In genomic region chr7:80313716-80314115, GRCh38 we compare ENCODE assay signal across 1 cellular context.
TF ChIP-seq lines count a peak whose summit lies in the region.

No MANE protein-coding gene starts in this region.

TF ChIP-seq in IMR-90, 13 proteins besides CTCF, POLR2A, EP300 and RAD21:
- TF ChIP-seq, protein P1, sequence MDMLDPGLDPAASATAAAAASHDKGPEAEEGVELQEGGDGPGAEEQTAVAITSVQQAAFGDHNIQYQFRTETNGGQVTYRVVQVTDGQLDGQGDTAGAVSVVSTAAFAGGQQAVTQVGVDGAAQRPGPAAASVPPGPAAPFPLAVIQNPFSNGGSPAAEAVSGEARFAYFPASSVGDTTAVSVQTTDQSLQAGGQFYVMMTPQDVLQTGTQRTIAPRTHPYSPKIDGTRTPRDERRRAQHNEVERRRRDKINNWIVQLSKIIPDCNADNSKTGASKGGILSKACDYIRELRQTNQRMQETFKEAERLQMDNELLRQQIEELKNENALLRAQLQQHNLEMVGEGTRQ (IDR thresholded peaks at IDR 0.05; ENCODE audit: low read depth, low read length), result no peak
- TF ChIP-seq CHD1 (IDR thresholded peaks at IDR 0.05; ENCODE audit: low read depth, low read length) (no peak), CEBPB (IDR thresholded peaks at IDR 0.05; ENCODE audit: low read depth, low read length) (no peak), NFE2L2 (IDR thresholded peaks at IDR 0.05; ENCODE audit: low read depth, low read length) (no peak), BHLHE40 (IDR thresholded peaks at IDR 0.05; ENCODE audit: low read depth, low read length) (no peak), FOS (IDR thresholded peaks at IDR 0.05; ENCODE audit: low read depth, low read length) (no peak), MAFK (IDR thresholded peaks at IDR 0.05; ENCODE audit: low read depth, low read length) (no peak), SMC3 (IDR thresholded peaks at IDR 0.05; ENCODE audit: low read depth, low read length) (no peak), RFX5 (IDR thresholded peaks at IDR 0.05; ENCODE audit: low read depth, low read length) (no peak), MXI1 (IDR thresholded peaks at IDR 0.05; ENCODE audit: borderline replicate concordance, low read depth, low read length) (no peak), MAZ (IDR thresholded peaks at IDR 0.05; ENCODE audit: borderline replicate concordance, low read depth, low read length) (no peak), RCOR1 (IDR thresholded peaks at IDR 0.05; ENCODE audit: insufficient replicate concordance, low read length) (no peak)
- TF ChIP-seq, protein P2, sequence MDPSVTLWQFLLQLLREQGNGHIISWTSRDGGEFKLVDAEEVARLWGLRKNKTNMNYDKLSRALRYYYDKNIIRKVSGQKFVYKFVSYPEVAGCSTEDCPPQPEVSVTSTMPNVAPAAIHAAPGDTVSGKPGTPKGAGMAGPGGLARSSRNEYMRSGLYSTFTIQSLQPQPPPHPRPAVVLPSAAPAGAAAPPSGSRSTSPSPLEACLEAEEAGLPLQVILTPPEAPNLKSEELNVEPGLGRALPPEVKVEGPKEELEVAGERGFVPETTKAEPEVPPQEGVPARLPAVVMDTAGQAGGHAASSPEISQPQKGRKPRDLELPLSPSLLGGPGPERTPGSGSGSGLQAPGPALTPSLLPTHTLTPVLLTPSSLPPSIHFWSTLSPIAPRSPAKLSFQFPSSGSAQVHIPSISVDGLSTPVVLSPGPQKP (IDR thresholded peaks at IDR 0.05; ENCODE audit: borderline replicate concordance, low read depth, low read length), result no peak
